In the genomic region with DNA sequence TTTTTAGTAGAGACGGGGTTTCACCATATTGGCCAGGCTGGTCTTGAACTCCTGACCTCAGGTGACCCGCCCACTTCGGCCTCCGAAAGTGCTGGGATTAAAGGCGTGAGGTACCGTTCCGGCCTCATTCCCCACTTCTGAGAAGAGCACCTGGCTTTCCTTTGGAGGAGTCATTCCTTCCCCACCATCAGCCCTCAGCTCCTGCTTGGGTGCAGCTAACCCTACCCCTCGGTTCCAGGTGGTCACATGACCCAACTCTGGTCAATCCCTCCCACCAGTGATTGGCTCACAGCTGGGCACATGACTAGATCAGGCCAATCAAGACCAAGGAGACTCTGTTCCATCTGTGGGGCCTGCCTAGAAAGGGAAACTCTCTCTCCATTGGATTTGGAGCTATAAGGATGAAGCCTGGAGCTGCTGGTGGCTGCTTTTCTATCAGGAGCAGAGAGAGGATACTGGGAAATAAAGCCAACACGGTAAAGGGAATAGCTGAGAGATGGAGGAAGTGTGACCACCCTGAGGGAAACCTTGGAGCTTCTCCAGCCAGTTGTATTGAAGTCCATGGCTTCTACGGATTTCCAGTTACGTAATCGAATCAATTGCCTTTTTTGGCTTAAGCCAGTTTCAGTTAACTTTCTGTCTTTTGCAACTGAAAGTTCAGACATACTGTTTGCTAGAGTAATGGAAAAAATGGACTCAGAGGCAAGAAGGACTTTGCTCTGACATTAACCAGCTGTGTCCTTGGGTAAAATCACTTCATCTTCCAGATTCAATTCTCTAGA, we compare ENCODE assay signal across 13 cellular contexts. TPM values are rescaled to one million over a fixed set of nuclear protein-coding genes. Genes with fewer than 3 reads are reported as not detected.
A peak's percentile ranks its signal among the peaks of the same experiment; 100 is the strongest.
DNase-seq lines count a peak whose midpoint lies in the region; ATAC-seq, FAIRE-seq and TF ChIP-seq lines count a peak whose summit lies in the region.
"Had no signal": no experiment of that assay in that cellular context is flagged by ENCODE, and none has a peak within 500 bp of the region (broad histone marks: within the 10 kb centered on the region; RNA-seq: fewer than 3 reads in every experiment).

No MANE protein-coding gene starts in this region.

- no peak for TF ChIP-seq EP300 in A549 (IDR thresholded peaks at IDR 0.05)

- no peak for FAIRE-seq in A549 (lab: Jason Lieb, UNC)

- no peak for ATAC-seq in A549

- WGBS in A549 (ENCODE audit: missing lambda C conversion rate): 96% methylated on average over 12 of the region's 12 CpGs

- TF ChIP-seq POLR2A in A549 (IDR thresholded peaks at IDR 0.05; ENCODE audit: low read length): no peak

- DNase-seq in A549 (ENCODE audit: low read depth in 1 of 2, low spot score in 1 of 2) (no peak), NOMO-1 treated with dmso at 0.1 percent for 144 hours (lab: John Stamatoyannopoulos, UW; ENCODE audit: unreplicated experiment) (peak; percentile 7), fibroblast of gingiva (ENCODE audit: low read depth) (peak; percentile 76), pons (ENCODE audit: low spot score) (peak; percentile 19), hypothalamus (lab: John Stamatoyannopoulos, UW) (no peak), NAMALWA (ENCODE audit: low spot score) (no peak), dermis blood vessel endothelial cell (no peak), T-helper 1 cell (no peak)
- DNase-seq: DMS53, NCI-H1048, retina had no signal

- CTCF ChIA-PET in A549 (lab: Yijun Ruan, JAX): interaction anchor here (0.8 to 2.7 kb wide), 11 partner anchors 12 to 498 kb away, joined by 3 to 14 read pairs (median 4); a partner anchor contains a TSS

- H3K9me3 ChIP-seq in A549: no peaks in the 10 kb centered on the region
- H3K9me3 ChIP-seq: SJSA1 had no signal

- POLR2A ChIA-PET in A549 (lab: Yijun Ruan, JAX): no interaction called here

- H3K4me3 ChIP-seq in A549: no peak overlapping the region
- H3K4me3 ChIP-seq: SJSA1 had no signal

- no peak for TF ChIP-seq RAD21 in A549 (conservative IDR thresholded peaks at IDR 0.05 in 1 of 2, IDR thresholded peaks at IDR 0.05 in 1 of 2)

- H3K27ac ChIP-seq in A549: peak overlapping the region; percentile 95 to 96
- H3K27ac ChIP-seq: HL-60, SJSA1 had no signal

- H3K4me2 ChIP-seq in A549: no peak overlapping the region

- peaks cover 52% of the 10 kb centered on the region for H3K4me1 ChIP-seq in A549

- TF ChIP-seq CTCF in A549 (IDR thresholded peaks at IDR 0.05): no peak

TF ChIP-seq in A549, 52 proteins besides CTCF, POLR2A, EP300 and RAD21:
- no peak for TF ChIP-seq RNF2 (IDR thresholded peaks at IDR 0.05; ENCODE audit: borderline replicate concordance, low read depth)
- no peak for TF ChIP-seq HOXB13 (CRISPR knock-in tag; IDR thresholded peaks at IDR 0.05; ENCODE audit: low read depth)
- TF ChIP-seq, protein P1, sequence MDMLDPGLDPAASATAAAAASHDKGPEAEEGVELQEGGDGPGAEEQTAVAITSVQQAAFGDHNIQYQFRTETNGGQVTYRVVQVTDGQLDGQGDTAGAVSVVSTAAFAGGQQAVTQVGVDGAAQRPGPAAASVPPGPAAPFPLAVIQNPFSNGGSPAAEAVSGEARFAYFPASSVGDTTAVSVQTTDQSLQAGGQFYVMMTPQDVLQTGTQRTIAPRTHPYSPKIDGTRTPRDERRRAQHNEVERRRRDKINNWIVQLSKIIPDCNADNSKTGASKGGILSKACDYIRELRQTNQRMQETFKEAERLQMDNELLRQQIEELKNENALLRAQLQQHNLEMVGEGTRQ (IDR thresholded peaks at IDR 0.05): peak; percentile 87
- TF ChIP-seq MAZ (IDR thresholded peaks at IDR 0.05; ENCODE audit: borderline replicate concordance, low read depth, low read length): no peak
- TF ChIP-seq CHD2 (IDR thresholded peaks at IDR 0.05; ENCODE audit: low read length, partially characterized antibody): no peak
- TF ChIP-seq, protein P2, sequence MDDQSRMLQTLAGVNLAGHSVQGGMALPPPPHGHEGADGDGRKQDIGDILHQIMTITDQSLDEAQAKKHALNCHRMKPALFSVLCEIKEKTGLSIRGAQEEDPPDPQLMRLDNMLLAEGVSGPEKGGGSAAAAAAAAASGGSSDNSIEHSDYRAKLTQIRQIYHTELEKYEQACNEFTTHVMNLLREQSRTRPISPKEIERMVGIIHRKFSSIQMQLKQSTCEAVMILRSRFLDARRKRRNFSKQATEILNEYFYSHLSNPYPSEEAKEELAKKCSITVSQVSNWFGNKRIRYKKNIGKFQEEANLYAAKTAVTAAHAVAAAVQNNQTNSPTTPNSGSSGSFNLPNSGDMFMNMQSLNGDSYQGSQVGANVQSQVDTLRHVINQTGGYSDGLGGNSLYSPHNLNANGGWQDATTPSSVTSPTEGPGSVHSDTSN (IDR thresholded peaks at IDR 0.05): no peak
- no peak for TF ChIP-seq POLR2AphosphoS2 (conservative IDR thresholded peaks at IDR 0.05; ENCODE audit: low read length)
- no peak for TF ChIP-seq RARB (CRISPR knock-in tag; IDR thresholded peaks at IDR 0.05)
- no peak for TF ChIP-seq NFE2L2 (conservative IDR thresholded peaks at IDR 0.05; ENCODE audit: low read length)
- TF ChIP-seq, protein P3, sequence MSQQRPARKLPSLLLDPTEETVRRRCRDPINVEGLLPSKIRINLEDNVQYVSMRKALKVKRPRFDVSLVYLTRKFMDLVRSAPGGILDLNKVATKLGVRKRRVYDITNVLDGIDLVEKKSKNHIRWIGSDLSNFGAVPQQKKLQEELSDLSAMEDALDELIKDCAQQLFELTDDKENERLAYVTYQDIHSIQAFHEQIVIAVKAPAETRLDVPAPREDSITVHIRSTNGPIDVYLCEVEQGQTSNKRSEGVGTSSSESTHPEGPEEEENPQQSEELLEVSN (IDR thresholded peaks at IDR 0.05; ENCODE audit: borderline replicate concordance, low read depth): no peak
- peak; percentile 12 to 62; a peak in 3 of 4 replicates for TF ChIP-seq CEBPB (IDR thresholded peaks at IDR 0.05)
- no peak for TF ChIP-seq SREBF2 (IDR thresholded peaks at IDR 0.05)
TF ChIP-seq in A549: peak in this region for 2.

RNA-seq across cellular contexts. Expression of a gene that starts 19.8 kb away (rescaled TPM):
- polyA plus RNA-seq in A549 (2011; rRNA removed): 39.7 and 73.4 TPM in 2 replicates
- 11.9 and 12.0 TPM in 2 replicates for polyA plus RNA-seq in A549 (2012; cell fraction: cytosol; rRNA removed)
- 6.9 and 9.0 TPM in 2 replicates for polyA plus RNA-seq in A549 (2012; cell fraction: nucleus; rRNA removed)
- polyA plus RNA-seq in A549 (2017; fragmentation: RNase III; extraction: RNeasy Plus Mini Kit Qiagen cat#74134 plus additional on column Dnase treatment): 40.7 to 41.6 TPM (median 40.7 TPM) in 3 replicates
- 10.3 and 10.6 TPM in 2 replicates for polyA minus RNA-seq in A549 (2011; rRNA and poly(A)+ RNA removed)
- 8.2 and 10.2 TPM in 2 replicates for total RNA-seq in dermis blood vessel endothelial cell

RNA-seq across cellular contexts. Expression of a gene that starts 56.1 kb away (rescaled TPM):
- polyA plus RNA-seq in A549 (2011; rRNA removed): 22.6 and 23.1 TPM in 2 replicates
- 13.4 and 16.2 TPM in 2 replicates for polyA plus RNA-seq in A549 (2012; cell fraction: cytosol; rRNA removed)
- 9.8 and 19.3 TPM in 2 replicates for polyA plus RNA-seq in A549 (2012; cell fraction: nucleus; rRNA removed)
- polyA plus RNA-seq in A549 (2017; fragmentation: RNase III; extraction: RNeasy Plus Mini Kit Qiagen cat#74134 plus additional on column Dnase treatment): 12.4 to 14.5 TPM (median 13.3 TPM) in 3 replicates
- 8.3 and 10.7 TPM in 2 replicates for polyA minus RNA-seq in A549 (2011; rRNA and poly(A)+ RNA removed)
- 12.6 and 23.5 TPM in 2 replicates for total RNA-seq in dermis blood vessel endothelial cell

Comparison
In these comparisons a context has a peak if more than half of its experiments do, and no peak if none do; other contexts are left out.
1. DNase-seq: peak in NOMO-1 treated with dmso at 0.1 percent for 144 hours (single experiment), fibroblast of gingiva (single experiment) and pons (single experiment); none in A549 (0 of 2), hypothalamus (0 of 51), NAMALWA (single experiment), dermis blood vessel endothelial cell (single experiment) and T-helper 1 cell (0 of 5).